Comparison of ENCODE assay signal across 8 cellular contexts in the genomic region with DNA sequence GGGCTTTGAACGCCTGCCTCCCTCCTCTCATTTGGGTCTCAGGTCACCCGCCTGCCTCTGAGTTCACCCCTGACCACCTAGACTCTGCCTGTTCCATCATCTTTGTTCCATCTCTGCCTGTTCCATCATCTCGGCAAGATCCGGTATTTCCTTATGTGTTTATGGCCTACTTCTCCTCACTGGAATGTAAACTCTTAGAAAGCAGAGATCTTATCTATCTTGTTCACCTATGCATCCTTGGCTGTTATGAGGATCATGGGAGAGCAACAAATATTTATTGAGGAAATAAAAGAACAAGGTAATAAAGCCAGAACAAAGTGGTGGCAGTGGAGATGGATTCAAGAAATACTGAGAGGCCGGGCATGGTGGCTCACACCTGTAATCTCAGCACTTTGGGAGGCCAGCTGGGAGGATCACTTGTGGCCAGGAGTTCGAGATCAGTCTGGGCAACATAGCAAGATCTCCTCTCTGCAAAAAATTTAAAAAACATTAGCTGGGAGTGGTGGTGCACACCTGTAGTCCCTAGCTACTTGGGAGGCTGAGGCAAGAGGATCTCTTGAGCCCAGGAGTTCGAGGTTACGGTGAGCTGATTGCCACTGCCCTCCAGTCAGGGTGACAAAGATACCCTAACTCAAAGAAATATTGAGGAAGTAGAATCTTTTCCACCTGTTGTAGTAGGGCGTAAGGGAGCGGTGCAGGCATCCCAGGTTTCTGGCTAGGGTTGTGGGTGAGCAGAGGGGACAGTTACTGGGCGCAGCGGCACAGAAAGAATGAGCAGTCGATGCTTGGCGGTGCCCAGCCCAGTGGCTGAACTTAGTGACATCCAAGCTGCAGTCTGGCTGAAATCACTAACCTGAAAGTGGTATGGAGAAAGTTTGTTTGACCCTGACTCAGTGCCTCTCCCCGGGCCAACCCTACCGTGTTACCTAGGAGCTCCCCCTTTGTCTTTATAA. TPM values are rescaled to one million over a fixed set of nuclear protein-coding genes. Genes with fewer than 3 reads are reported as not detected.
A peak's percentile ranks its signal among the peaks of the same experiment; 100 is the strongest.
DNase-seq lines count a peak whose midpoint lies in the region; ATAC-seq, FAIRE-seq and TF ChIP-seq lines count a peak whose summit lies in the region.

No MANE protein-coding gene starts in this region.

- BruUV-seq in GM12878 (replicated peaks; lab: Mats Ljungman, UMichigan), result no TSS peak

- RAD21 ChIA-PET in GM12878 (lab: Charles Lee; ENCODE audit: unreplicated experiment), result no interaction called here

- in situ Hi-C loops in GM12878 (cut with MboI), result no loop called here

- peaks cover 33% of the 10 kb centered on the region for H3K79me2 ChIP-seq in GM12878 (ENCODE audit: control insufficient read depth, insufficient read depth, low read length)

- ATAC-seq in activated naive CD4-positive, alpha-beta T cell treated with anti-CD3 and anti-CD28 coated beads, Interleukin-2, amount 50 U/mL, for 72 hours, result no peak
- no peak for ATAC-seq in GM12878

- H3K27ac ChIP-seq in GM12878 (ENCODE audit: control insufficient read depth, insufficient read depth), result no peak overlapping the region
- peak overlapping the region; percentile 95 for H3K27ac ChIP-seq in mesodermal cell (ENCODE audit: low read depth, low read length, severe bottlenecking)
- H3K27ac ChIP-seq in SJCRH30, result no peak overlapping the region

- peaks cover 30% of the 10 kb centered on the region for H3K4me1 Mint-ChIP-seq in activated naive CD4-positive, alpha-beta T cell treated with anti-CD3 and anti-CD28 coated beads for 36 hours (ENCODE audit: low read depth)
- no peaks in the 10 kb centered on the region for H3K4me1 Mint-ChIP-seq in type B pancreatic cell (ENCODE audit: unreplicated experiment)

- H3K27me3 Mint-ChIP-seq in activated naive CD4-positive, alpha-beta T cell treated with anti-CD3 and anti-CD28 coated beads for 36 hours (ENCODE audit: low read depth), result no peaks in the 10 kb centered on the region
- peaks cover 3% of the 10 kb centered on the region for H3K27me3 Mint-ChIP-seq in type B pancreatic cell

- H3K4me1 ChIP-seq in GM12878 (ENCODE audit: control insufficient read depth, insufficient read depth, low read length), result peaks cover 34% of the 10 kb centered on the region
- peaks cover 35% of the 10 kb centered on the region for H3K4me1 ChIP-seq in mesodermal cell (ENCODE audit: control insufficient read depth, insufficient read depth, low read length, poor library complexity, severe bottlenecking)
- H3K4me1 ChIP-seq in SJCRH30, result peaks cover 38% of the 10 kb centered on the region

- no peak for TF ChIP-seq EP300 in GM12878 (IDR thresholded peaks at IDR 0.05; ENCODE audit: borderline replicate concordance in 1 of 2, control insufficient read depth in 1 of 2, low read depth in 2 of 2, low read length in 2 of 2)

- intact Hi-C loops in activated naive CD4-positive, alpha-beta T cell treated with anti-CD3 and anti-CD28 coated beads for 36 hours (cut with micrococcal nuclease), result loop anchor here (2.0 to 10.0 kb wide), 4 partner anchors 50 to 297 kb away; partner anchors contain the start of genes BAG5, COA8, MARK3 and TDRD9
- intact Hi-C loops in GM12878 (cut with micrococcal nuclease; ENCODE audit: unreplicated experiment), result no loop called here

- H3K4me3 ChIP-seq in GM12878 (no peak overlapping the region), mesodermal cell (ENCODE audit: extremely low read depth, insufficient read depth, low read length, poor library complexity, severe bottlenecking) (no peak overlapping the region), SJCRH30 (no peak overlapping the region)

- H4K20me1 ChIP-seq in GM12878 (ENCODE audit: control insufficient read depth, insufficient read depth), result peaks cover 4% of the 10 kb centered on the region; the same call in 1 of the 2 replicates

- H3K9ac ChIP-seq in GM12878 (ENCODE audit: control insufficient read depth, insufficient read depth, low read length), result no peak overlapping the region

- FAIRE-seq in GM12878 (lab: Jason Lieb, UNC), result no peak

- SMC1A ChIA-PET in GM12878 (lab: Charles Lee; ENCODE audit: uncharacterized antibody, unreplicated experiment), result interaction anchor here (1.0 kb wide), 1 partner anchor 165 kb away, joined by 3 read pairs; no protein-coding TSS in a partner anchor

- H3K4me3 Mint-ChIP-seq in activated naive CD4-positive, alpha-beta T cell treated with anti-CD3 and anti-CD28 coated beads for 36 hours, result peak overlapping the region; percentile 86
- peak overlapping the region; percentile 87 for H3K4me3 Mint-ChIP-seq in type B pancreatic cell

- TF ChIP-seq CTCF in GM12878 (IDR thresholded peaks at IDR 0.05 in 2 of 3, conservative IDR thresholded peaks at IDR 0.05 in 1 of 3; ENCODE audit: control insufficient read depth in 2 of 3, extremely low read depth in 1 of 3, insufficient read depth in 1 of 3, low read depth in 3 of 3, low read length in 3 of 3) (no peak), type B pancreatic cell (conservative IDR thresholded peaks at IDR 0.05) (no peak)

- no peak for TF ChIP-seq RAD21 in GM12878 (IDR thresholded peaks at IDR 0.05; ENCODE audit: insufficient read depth, low read depth, low read length)

- no peak overlapping the region; the same call in 1 of the 2 replicates for H2AFZ ChIP-seq in GM12878 (ENCODE audit: control insufficient read depth, low read depth, low read length)

- H3K9me3 Mint-ChIP-seq in activated naive CD4-positive, alpha-beta T cell treated with anti-CD3 and anti-CD28 coated beads for 36 hours, result no peaks in the 10 kb centered on the region
- H3K9me3 Mint-ChIP-seq in activated naive CD4-positive, alpha-beta T cell treated with anti-CD3 and anti-CD28 coated beads, Interleukin-2, amount 50 U/mL, for 72 hours, result no peaks in the 10 kb centered on the region
- H3K9me3 Mint-ChIP-seq in type B pancreatic cell, result no peaks in the 10 kb centered on the region

- DNase-seq in activated naive CD4-positive, alpha-beta T cell treated with anti-CD3 and anti-CD28 coated beads for 36 hours, result no peak
- DNase-seq in activated naive CD4-positive, alpha-beta T cell treated with anti-CD3 and anti-CD28 coated beads, Interleukin-2, amount 50 U/mL, for 72 hours (ENCODE audit: low spot score in 2 of 2), result no peak
- DNase-seq in GM12878 (ENCODE audit: low read depth, low spot score), result no peak
- DNase-seq in type B pancreatic cell (ENCODE audit: extremely low spot score, unreplicated experiment), result no peak
- no peak for DNase-seq in NCI-H187 (lab: John Stamatoyannopoulos, UW)
- no peak for DNase-seq in SJCRH30
- DNase-seq in HPDE6-E6E7 (ENCODE audit: extremely low spot score), result no peak

- TF ChIP-seq POLR2A in GM12878 (IDR thresholded peaks at IDR 0.05; ENCODE audit: low read depth, low read length), result no peak

- CTCF ChIA-PET in activated naive CD4-positive, alpha-beta T cell treated with anti-CD3 and anti-CD28 coated beads for 36 hours (lab: Charles Lee), result interaction anchor here (0.8 kb wide), 1 partner anchor 53 kb away, joined by 3 read pairs; no protein-coding TSS in a partner anchor
- CTCF ChIA-PET in GM12878 (lab: Yijun Ruan, JAX), result interaction anchor here (0.6 kb wide), 1 partner anchor 55 kb away, joined by 3 read pairs; no protein-coding TSS in a partner anchor

- H3K27me3 ChIP-seq in GM12878 (replicated peaks in 1 of 2; ENCODE audit: control insufficient read depth in 2 of 2, insufficient read depth in 2 of 2, low read length in 1 of 2) (no peaks in the 10 kb centered on the region), SJCRH30 (no peaks in the 10 kb centered on the region; the same call in 1 of the 2 replicates)

- no peaks in the 10 kb centered on the region for H3K9me3 ChIP-seq in GM12878 (replicated peaks; ENCODE audit: control insufficient read depth, insufficient read depth, low read length)
- H3K9me3 ChIP-seq in mesodermal cell (ENCODE audit: control insufficient read depth, low read length), result no peaks in the 10 kb centered on the region
- H3K9me3 ChIP-seq in SJCRH30 (replicated peaks), result no peaks in the 10 kb centered on the region

- no peaks in the 10 kb centered on the region for H3K36me3 ChIP-seq in GM12878 (ENCODE audit: control insufficient read depth in 2 of 2, insufficient read depth in 2 of 2, low read length in 1 of 2)
- H3K36me3 ChIP-seq in mesodermal cell (ENCODE audit: control insufficient read depth, insufficient read depth, low read length), result peaks cover 10% of the 10 kb centered on the region
- H3K36me3 ChIP-seq in SJCRH30, result no peaks in the 10 kb centered on the region

- H3K36me3 Mint-ChIP-seq in activated naive CD4-positive, alpha-beta T cell treated with anti-CD3 and anti-CD28 coated beads for 36 hours (ENCODE audit: low read depth), result no peaks in the 10 kb centered on the region
- no peaks in the 10 kb centered on the region for H3K36me3 Mint-ChIP-seq in activated naive CD4-positive, alpha-beta T cell treated with anti-CD3 and anti-CD28 coated beads, Interleukin-2, amount 50 U/mL, for 72 hours
- H3K36me3 Mint-ChIP-seq in type B pancreatic cell, result no peaks in the 10 kb centered on the region

- POLR2A ChIA-PET in GM12878 (lab: Charles Lee), result interaction anchor here (0.6 to 2.1 kb wide), 3 partner anchors 35 to 364 kb away, joined by 3 to 5 read pairs (median 5); partner anchors contain the start of gene XRCC3

- peak overlapping the region; percentile 96 for H3K4me2 ChIP-seq in GM12878 (ENCODE audit: control insufficient read depth, insufficient read depth)

- WGBS in GM12878 (ENCODE audit: insufficient coverage, insufficient replicate concordance, low lambda C conversion rate, missing lambda C conversion rate), result 94% methylated on average over 16 of the region's 16 CpGs
- 93% methylated on average over 11 to 13 of the region's 16 CpGs for WGBS in mesodermal cell (ENCODE audit: insufficient coverage in 2 of 2), 2 experiments

- no peak overlapping the region for H3K27ac Mint-ChIP-seq in activated naive CD4-positive, alpha-beta T cell treated with anti-CD3 and anti-CD28 coated beads for 36 hours
- peak overlapping the region in 1 of 2 donors; percentile 93 for H3K27ac Mint-ChIP-seq in activated naive CD4-positive, alpha-beta T cell treated with anti-CD3 and anti-CD28 coated beads, Interleukin-2, amount 50 U/mL, for 72 hours
- peak overlapping the region; percentile 76 for H3K27ac Mint-ChIP-seq in type B pancreatic cell

RNA-seq across cellular contexts. Expression of gene KLC1, which starts 1.7 kb away (rescaled TPM):
- total RNA-seq in activated naive CD4-positive, alpha-beta T cell treated with anti-CD3 and anti-CD28 coated beads for 36 hours, result 100 to 1,000 TPM in 1 of 2 experiments, 10 to 100 TPM in 1; 94.8 to 101 TPM
- total RNA-seq in activated naive CD4-positive, alpha-beta T cell treated with anti-CD3 and anti-CD28 coated beads, Interleukin-2, amount 50 U/mL, for 72 hours, result 100 to 1,000 TPM; 114 to 137 TPM
- 554 and 642 TPM in 2 replicates for total RNA-seq in GM12878 (2013; cell fraction: nucleolus; rRNA removed)
- total RNA-seq in GM12878 (2014; rRNA removed) (95.2 and 105 TPM in 2 replicates), GM12878 (2014; rRNA removed; fragmentation: Illumina TruSeq; extraction: Trizol) (68.9 and 71.4 TPM in 2 replicates), GM12878 (2021) (102 and 113 TPM in 2 replicates), type B pancreatic cell (ENCODE audit: low replicate concordance) (125 and 145 TPM in 2 replicates)
- polyA plus RNA-seq in GM12878 (2011; ENCODE audit: low read depth), result 28.4 TPM
- polyA plus RNA-seq in GM12878 (2011; rRNA removed) (85.2 and 120 TPM in 2 replicates), GM12878 (2014; fragmentation: Illumina TruSeq; extraction: Trizol) (39.2 and 44.2 TPM in 2 replicates), GM12878 (2014; fragmentation: Nextera tagmentation; extraction: Ambion mirVana) (10 to 100 TPM in 1 of 2 experiments, 1 to 10 TPM in 1; 5.5 to 15.5 TPM), GM12878 (2014; rRNA removed) (137 and 140 TPM in 2 replicates), GM12878 (2016; fragmentation: Nextera tagmentation; extraction: Ambion mirVana) (10 to 100 TPM; 75.7 to 76.5 TPM)
- 67.3 and 92.1 TPM in 2 replicates for polyA plus RNA-seq in GM12878 (2011; cell fraction: cytosol; rRNA removed)
- polyA plus RNA-seq in GM12878 (2011; cell fraction: nucleus; rRNA removed), result 163 and 232 TPM in 2 replicates
- 47.0 and 54.6 TPM in 2 replicates for polyA plus RNA-seq in GM12878 (2012)
- polyA minus RNA-seq in GM12878 (2011; rRNA and poly(A)+ RNA removed), result 56.7 and 78.0 TPM in 2 replicates
- 26.9 and 31.3 TPM in 2 replicates for polyA minus RNA-seq in GM12878 (2011; cell fraction: cytosol; rRNA and poly(A)+ RNA removed)
- 69.4 and 128 TPM in 2 replicates for polyA minus RNA-seq in GM12878 (2011; cell fraction: nucleus; rRNA and poly(A)+ RNA removed)
- polyA plus RNA-seq in mesodermal cell (2013, experiment 1 of 2), result 166 TPM
- 150 TPM for polyA plus RNA-seq in mesodermal cell (2013, experiment 2 of 2)
- 156 and 175 TPM in 2 replicates for total RNA-seq in SJCRH30 (2014; rRNA removed; shearing (Covaris generic))
